3 cellular contexts compared by ENCODE assay signal in genomic region chrX:102971536-102971935, GRCh38. TPM values are rescaled to one million over a fixed set of nuclear protein-coding genes. Genes with fewer than 3 reads are reported as not detected.
"Had no signal": no experiment of that assay in that cellular context is flagged by ENCODE, and none has a peak within 500 bp of the region (broad histone marks: within the 10 kb centered on the region; RNA-seq: fewer than 3 reads in every experiment).

No MANE protein-coding gene starts in this region.

RNA-seq across cellular contexts. Expression of gene RAB40AL, which starts 34.5 kb away (rescaled TPM):
- total RNA-seq: dermis blood vessel endothelial cell, epithelial cell of proximal tubule had no signal
- polyA plus RNA-seq: foreskin keratinocyte had no signal
